17 cellular contexts compared by ENCODE assay signal in genomic region chrX:18596096-18596495, GRCh38.
"Had no signal": no experiment of that assay in that cellular context is flagged by ENCODE, and none has a peak within 500 bp of the region (broad histone marks: within the 10 kb centered on the region; RNA-seq: fewer than 3 reads in every experiment).

No MANE protein-coding gene starts in this region.

- DNase-seq: activated CD4-positive, alpha-beta T cell treated with anti-CD3 and anti-CD28 coated beads for 1 hour; activated CD4-positive, alpha-beta T cell treated with anti-CD3 and anti-CD28 coated beads, Interleukin-2, amount 50 U/mL, for 1 hour; activated gamma-delta T cell treated with Interleukin-2 at 50 U/mL for 16 hours; activated T-cell treated with anti-CD3 and anti-CD28 coated beads, Interleukin-2, amount 50 U/mL, for 1 hour; aorta; cortex of kidney; left colon; midbrain; spleen; stimulated activated CD4-positive, alpha-beta T cell treated with anti-CD3 and anti-CD28 coated beads, Interleukin-4, amount 100 ng/mL, for 1 hour; stimulated activated naive CD4-positive, alpha-beta T cell treated with Interleukin-2 at 50 U/mL for 16 hours; T-helper 9 cell had no signal

- H3K4me3 Mint-ChIP-seq: activated naive CD4-positive, alpha-beta T cell treated with anti-CD3 and anti-CD28 coated beads, Interleukin-2, amount 50 U/mL, for 24 hours; natural killer cell treated with Interleukin-12 subunit alpha and Interleukin-12 subunit beta and Interleukin-15 and Interleukin-18, amount 100 ng/mL, for 72 hours had no signal

- H3K4me3 ChIP-seq: gastroesophageal sphincter, spleen, thyroid gland had no signal

- H3K27ac Mint-ChIP-seq: activated naive CD4-positive, alpha-beta T cell treated with anti-CD3 and anti-CD28 coated beads, Interleukin-2, amount 50 U/mL, for 24 hours; natural killer cell treated with Interleukin-12 subunit alpha and Interleukin-12 subunit beta and Interleukin-15 and Interleukin-18, amount 100 ng/mL, for 72 hours had no signal

- ATAC-seq: gastroesophageal sphincter; left colon; natural killer cell treated with Interleukin-12 subunit alpha and Interleukin-12 subunit beta and Interleukin-15 and Interleukin-18, amount 100 ng/mL, for 72 hours had no signal

- H3K4me1 Mint-ChIP-seq: activated naive CD4-positive, alpha-beta T cell treated with anti-CD3 and anti-CD28 coated beads, Interleukin-2, amount 50 U/mL, for 24 hours had no signal

- H3K9me3 ChIP-seq: gastroesophageal sphincter, spleen, thyroid gland had no signal

- H3K27me3 ChIP-seq: gastroesophageal sphincter, thyroid gland had no signal

- H3K27ac ChIP-seq: epithelial cell of prostate, gastroesophageal sphincter, spleen, thyroid gland had no signal

- H3K36me3 ChIP-seq: gastroesophageal sphincter, thyroid gland had no signal

- H3K4me1 ChIP-seq: gastroesophageal sphincter, spleen, thyroid gland had no signal

- H3K9me3 Mint-ChIP-seq: activated naive CD4-positive, alpha-beta T cell treated with anti-CD3 and anti-CD28 coated beads, Interleukin-2, amount 50 U/mL, for 24 hours; natural killer cell treated with Interleukin-12 subunit alpha and Interleukin-12 subunit beta and Interleukin-15 and Interleukin-18, amount 100 ng/mL, for 72 hours had no signal

- H3K27me3 Mint-ChIP-seq: activated naive CD4-positive, alpha-beta T cell treated with anti-CD3 and anti-CD28 coated beads, Interleukin-2, amount 50 U/mL, for 24 hours; natural killer cell treated with Interleukin-12 subunit alpha and Interleukin-12 subunit beta and Interleukin-15 and Interleukin-18, amount 100 ng/mL, for 72 hours had no signal
